ENCODE assay signal across 23 cellular contexts in genomic region chr7:149375234-149376008, GRCh38.
DNase-seq lines count a peak whose midpoint lies in the region; ATAC-seq, FAIRE-seq and TF ChIP-seq lines count a peak whose summit lies in the region.
"Had no signal": no experiment of that assay in that cellular context is flagged by ENCODE, and none has a peak within 500 bp of the region (broad histone marks: within the 10 kb centered on the region; RNA-seq: fewer than 3 reads in every experiment).

No MANE protein-coding gene starts in this region.

- no peaks in the 10 kb centered on the region for H3K27me3 ChIP-seq in HCT116 (ENCODE audit: insufficient read depth, low read length)
- no peaks in the 10 kb centered on the region for H3K27me3 ChIP-seq in Karpas-422 (ENCODE audit: low read length)

- H3K79me2 ChIP-seq in HCT116 (ENCODE audit: insufficient read depth, low read length) (no peaks in the 10 kb centered on the region), Karpas-422 (ENCODE audit: low read length) (no peaks in the 10 kb centered on the region)

- H3K36me3 ChIP-seq in HCT116 (ENCODE audit: control insufficient read depth in 1 of 2, insufficient read depth in 2 of 2, low read length in 2 of 2) (no peaks in the 10 kb centered on the region), Karpas-422 (ENCODE audit: insufficient read depth, low read length) (no peaks in the 10 kb centered on the region)

- H3K9me3 Mint-ChIP-seq in mesothelial cell of epicardium = peaks cover 34% of the 10 kb centered on the region

- H3K36me3 Mint-ChIP-seq in mesothelial cell of epicardium = peaks cover 5% of the 10 kb centered on the region
- H3K36me3 Mint-ChIP-seq: CD14-positive monocyte, IgD-negative memory B cell had no signal

- H2AFZ ChIP-seq in HCT116 (ENCODE audit: low read depth, low read length, poor library complexity, severe bottlenecking) (no peak overlapping the region), Karpas-422 (ENCODE audit: low read length) (no peak overlapping the region)
- H2AFZ ChIP-seq: GM23248 had no signal

- peak overlapping the region; percentile 30 for H3K27ac Mint-ChIP-seq in mesothelial cell of epicardium
- H3K27ac Mint-ChIP-seq: CD14-positive monocyte; CD4-positive, alpha-beta memory T cell; IgD-negative memory B cell had no signal

- DNase-seq in HCT116 (ENCODE audit: low read depth, low spot score) (no peak), Karpas-422 (peak; percentile 19), mesothelial cell of epicardium (ENCODE audit: low spot score in 2 of 2, unreplicated experiment in 2 of 2) (no peak), NCI-H2107 treated with DMSO at 0.1 percent for 48 hours (lab: John Stamatoyannopoulos, UW; ENCODE audit: unreplicated experiment) (no peak), RCC 7860 (ENCODE audit: low spot score) (no peak)
- DNase-seq: AML-193; CD4-positive, alpha-beta memory T cell; DMS53; DND-41; EL; GM23248; KG1 had no signal

- no peak overlapping the region for H3K4me2 ChIP-seq in HCT116 (ENCODE audit: low read length)
- H3K4me2 ChIP-seq in Karpas-422 (ENCODE audit: low read depth, low read length, poor library complexity, severe bottlenecking) = no peak overlapping the region
- H3K4me2 ChIP-seq: A549 had no signal

- POLR2A ChIA-PET in HCT116 (lab: Charles Lee) = no interaction called here

- H3K4me1 Mint-ChIP-seq in mesothelial cell of epicardium = peaks cover 3% of the 10 kb centered on the region
- H3K4me1 Mint-ChIP-seq: CD14-positive monocyte; CD4-positive, alpha-beta memory T cell; IgD-negative memory B cell had no signal

- H3K9me3 ChIP-seq in HCT116 (ENCODE audit: control insufficient read depth in 1 of 2, insufficient read depth in 1 of 2, low read depth in 1 of 2, low read length in 2 of 2) (peaks cover 0 to 8% of the 10 kb centered on the region in 2 experiments; a peak in 1 of 4 replicates), Karpas-422 (ENCODE audit: low read length) (no peaks in the 10 kb centered on the region; the same call in 1 of the 2 replicates)

- no peak for TF ChIP-seq POLR2A in HCT116 (IDR thresholded peaks at IDR 0.05; ENCODE audit: borderline replicate concordance, extremely low read depth, insufficient read depth, insufficient read length)

- no peak for TF ChIP-seq RAD21 in HCT116 (IDR thresholded peaks at IDR 0.05; ENCODE audit: low read depth)

- BruUV-seq in HCT116 (replicated peaks; lab: Mats Ljungman, UMichigan) = no TSS peak

- no peak for TF ChIP-seq CTCF in HCT116 (IDR thresholded peaks at IDR 0.05 in 2 of 3, conservative IDR thresholded peaks at IDR 0.05 in 1 of 3; ENCODE audit: borderline replicate concordance in 1 of 3, insufficient read depth in 1 of 3, low read depth in 2 of 3, low read length in 2 of 3)
- no peak for TF ChIP-seq CTCF in VCaP (conservative IDR thresholded peaks at IDR 0.05)
- no peak for TF ChIP-seq CTCF in mesothelial cell of epicardium (IDR thresholded peaks at IDR 0.05; ENCODE audit: unreplicated experiment)

- H3K9ac ChIP-seq in HCT116 (ENCODE audit: low read length) (no peak overlapping the region), Karpas-422 (ENCODE audit: low read length) (no peak overlapping the region)
- H3K9ac ChIP-seq: GM23248 had no signal

- no peak overlapping the region for H3K27ac ChIP-seq in HCT116 (ENCODE audit: low read depth, low read length)
- H3K27ac ChIP-seq in Karpas-422 (ENCODE audit: low read length) = no peak overlapping the region
- peak overlapping the region; percentile 100 for H3K27ac ChIP-seq in VCaP
- H3K27ac ChIP-seq: A549, GM23248, HL-60 had no signal

- intact Hi-C loops in HCT116 (cut with micrococcal nuclease) = no loop called here

- peaks cover under 1 to 4% of the 10 kb centered on the region in 2 experiments; a peak in 2 of 4 replicates for H3K4me1 ChIP-seq in HCT116 (ENCODE audit: control insufficient read depth in 1 of 2, insufficient read depth in 2 of 2, low read length in 2 of 2)
- H3K4me1 ChIP-seq in Karpas-422 (ENCODE audit: low read length) = no peaks in the 10 kb centered on the region
- H3K4me1 ChIP-seq: A549 had no signal

- RAD21 ChIA-PET in HCT116 (lab: Charles Lee; ENCODE audit: low non-redundant PET in 1 of 2, low total read pairs in 2 of 2, uncharacterized antibody in 2 of 2, unreplicated experiment in 2 of 2) = no interaction called here

- CTCF ChIA-PET in HCT116 (lab: Charles Lee) = interaction anchor here (0.8 to 1.3 kb wide), 3 partner anchors 19 to 66 kb away, joined by 3 to 4 read pairs (median 4); no protein-coding TSS in a partner anchor

- H3K4me3 Mint-ChIP-seq in mesothelial cell of epicardium = no peak overlapping the region
- H3K4me3 Mint-ChIP-seq: CD14-positive monocyte; CD4-positive, alpha-beta memory T cell; IgD-negative memory B cell had no signal

- no peak overlapping the region for H3K4me3 ChIP-seq in HCT116 (replicated peaks in 1 of 2; ENCODE audit: low read depth in 1 of 2, low read length in 2 of 2)
- H3K4me3 ChIP-seq in Karpas-422 (ENCODE audit: low read length) = no peak overlapping the region
- H3K4me3 ChIP-seq: A549, GM12878, GM23248 had no signal

- FAIRE-seq in RCC 7860 (lab: Jason Lieb, UNC) = no peak
- FAIRE-seq: A549, GM12878, GM19239, H54, HepG2 had no signal

- no peaks in the 10 kb centered on the region for H3K27me3 Mint-ChIP-seq in mesothelial cell of epicardium (ENCODE audit: low read depth)

- no peaks in the 10 kb centered on the region for H4K20me1 ChIP-seq in HCT116 (ENCODE audit: insufficient read depth)
- no peaks in the 10 kb centered on the region for H4K20me1 ChIP-seq in Karpas-422 (ENCODE audit: insufficient read depth, low read depth, low read length)

- ATAC-seq in HCT116 (peak; percentile 57), HG03565 (IDR thresholded peaks at IDR 0.05; ENCODE audit: unreplicated experiment) (no peak), HG02852 (IDR thresholded peaks at IDR 0.05; ENCODE audit: unreplicated experiment) (no peak)
- ATAC-seq: A549, GM12878, HepG2 had no signal

- H3K9me2 ChIP-seq in HCT116 (ENCODE audit: insufficient read depth) = no peaks in the 10 kb centered on the region
- H3K9me2 ChIP-seq in Karpas-422 (replicated peaks; ENCODE audit: insufficient read depth, low read length) = no peaks in the 10 kb centered on the region

TF ChIP-seq in HCT116, 20 proteins besides CTCF, POLR2A, EP300 and RAD21:
- TF ChIP-seq ATF3 (IDR thresholded peaks at IDR 0.05) = peak; percentile 74; the same call in 1 of the 2 replicates
- TF ChIP-seq ZNF274 (IDR thresholded peaks at IDR 0.05; ENCODE audit: low read depth, low read length) = no peak
